Comparison of ENCODE assay signal across 8 cellular contexts in the genomic region with DNA sequence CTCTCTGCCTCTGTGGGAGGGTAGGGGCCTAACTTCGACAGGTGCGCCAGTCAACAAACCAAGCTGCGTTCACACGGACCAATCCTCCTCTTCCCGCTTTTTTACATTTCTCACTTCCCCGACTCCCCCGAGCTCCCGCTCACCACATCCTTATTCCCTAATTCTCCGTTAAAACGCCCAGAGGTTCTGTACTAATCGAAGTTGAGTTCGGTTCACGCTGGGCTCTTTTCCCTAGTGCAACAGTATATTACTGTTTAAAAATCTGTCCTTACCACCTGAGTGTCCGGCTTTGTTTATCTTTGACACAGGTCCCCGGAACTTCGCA. TPM values are rescaled to one million over a fixed set of nuclear protein-coding genes. Genes with fewer than 3 reads are reported as not detected.
DNase-seq lines count a peak whose midpoint lies in the region; ATAC-seq and TF ChIP-seq lines count a peak whose summit lies in the region.

No MANE protein-coding gene starts in this region.

- H3K4ac ChIP-seq in mesenchymal stem cell (ENCODE audit: low read depth in 1 of 2, low read length in 2 of 2) = peak overlapping the region in 1 of 2 experiments; percentile 95

- H3K27ac ChIP-seq in mesenchymal stem cell (ENCODE audit: low read length, poor library complexity, severe bottlenecking) = no peak overlapping the region
- H3K27ac ChIP-seq in vagina = peak overlapping the region; percentile 74

- no peaks in the 10 kb centered on the region for H3K27me3 ChIP-seq in mesenchymal stem cell (ENCODE audit: control insufficient read depth in 1 of 2, insufficient read depth in 1 of 2, low read length in 2 of 2)
- H3K27me3 ChIP-seq in vagina = no peaks in the 10 kb centered on the region

- ATAC-seq in HG02870 (IDR thresholded peaks at IDR 0.05; ENCODE audit: unreplicated experiment) (peak; percentile 13), GM18502 (IDR thresholded peaks at IDR 0.05; ENCODE audit: poor library complexity, unreplicated experiment) (no peak), GM21825 (IDR thresholded peaks at IDR 0.05; ENCODE audit: unreplicated experiment) (no peak)

- peaks cover 16% of the 10 kb centered on the region for H3K4me1 ChIP-seq in mesenchymal stem cell (ENCODE audit: control insufficient read depth, insufficient read depth, low read depth, low read length)
- H3K4me1 ChIP-seq in vagina = peaks cover 52% of the 10 kb centered on the region

- H3K18ac ChIP-seq in mesenchymal stem cell (ENCODE audit: low read depth in 1 of 2, low read length in 2 of 2) = peak overlapping the region in 1 of 2 experiments; percentile 99

- H4K8ac ChIP-seq in mesenchymal stem cell (ENCODE audit: low read length) = no peak overlapping the region

- peak overlapping the region; percentile 95 for H3K4me2 ChIP-seq in mesenchymal stem cell (ENCODE audit: low read length, poor library complexity, severe bottlenecking)

- H4K91ac ChIP-seq in mesenchymal stem cell (ENCODE audit: low read length) = no peak overlapping the region

- H3K79me1 ChIP-seq in mesenchymal stem cell (replicated peaks; ENCODE audit: low read length, poor library complexity, severe bottlenecking) = peaks cover 9% of the 10 kb centered on the region

- no peak for TF ChIP-seq CTCF in vagina (IDR thresholded peaks at IDR 0.05)

- peak overlapping the region; percentile 95 for H3K9ac ChIP-seq in mesenchymal stem cell (ENCODE audit: low read length)

- H2BK5ac ChIP-seq in mesenchymal stem cell (ENCODE audit: low read depth, low read length, poor library complexity, severe bottlenecking) = no peak overlapping the region

- peak overlapping the region; percentile 98 to 99 for H3K4me3 ChIP-seq in mesenchymal stem cell (ENCODE audit: insufficient read depth in 1 of 2, low read depth in 1 of 2, low read length in 2 of 2)
- peak overlapping the region; percentile 75 to 89 for H3K4me3 ChIP-seq in vagina

- no peaks in the 10 kb centered on the region for H3K9me3 ChIP-seq in mesenchymal stem cell (ENCODE audit: control insufficient read depth, low read length)
- H3K9me3 ChIP-seq in vagina = no peaks in the 10 kb centered on the region

- H3K36me3 ChIP-seq in mesenchymal stem cell (ENCODE audit: control insufficient read depth in 1 of 2, insufficient read depth in 2 of 2, low read depth in 1 of 2, low read length in 2 of 2) = peaks cover 6 to 15% of the 10 kb centered on the region in 2 experiments
- H3K36me3 ChIP-seq in vagina = no peaks in the 10 kb centered on the region

- no peak overlapping the region for H3K23ac ChIP-seq in mesenchymal stem cell (ENCODE audit: low read length in 2 of 2)

- no peak overlapping the region for H2BK12ac ChIP-seq in mesenchymal stem cell (ENCODE audit: low read length in 2 of 2)

- H2BK120ac ChIP-seq in mesenchymal stem cell (ENCODE audit: low read depth, low read length) = no peak overlapping the region

- no peak overlapping the region for H2BK15ac ChIP-seq in mesenchymal stem cell (ENCODE audit: low read depth, poor library complexity, severe bottlenecking)

- H3K14ac ChIP-seq in mesenchymal stem cell (ENCODE audit: low read length in 2 of 2) = no peak overlapping the region

- peak; percentile 28 for DNase-seq in ELF-1 (ENCODE audit: low read depth, low spot score)
- peak; percentile 44 for DNase-seq in RKO (ENCODE audit: low spot score)
- peak; percentile 13 for DNase-seq in cerebellum (ENCODE audit: low spot score)
- no peak for DNase-seq in mesenchymal stem cell
- no peak for DNase-seq in vagina (ENCODE audit: extremely low spot score in 2 of 2)

- peak overlapping the region; percentile 95 for H2AFZ ChIP-seq in mesenchymal stem cell (ENCODE audit: low read depth, low read length)

- intact Hi-C loops in vagina (cut with DNase I) = no loop called here

- H2AK5ac ChIP-seq in mesenchymal stem cell (ENCODE audit: low read length, severe bottlenecking) = no peak overlapping the region

- TF ChIP-seq POLR2A in vagina (IDR thresholded peaks at IDR 0.05) = no peak

- WGBS in mesenchymal stem cell = under 1% methylated on average over 15 of the region's 16 CpGs

RNA-seq across cellular contexts. Expression of gene POLR2D, which starts 0.5 kb away (rescaled TPM):
- total RNA-seq in cerebellum (26.5 TPM), vagina (11.8 TPM)
- 16.6 TPM for polyA plus RNA-seq in mesenchymal stem cell (2013, experiment 1 of 2)
- polyA plus RNA-seq in mesenchymal stem cell (2013, experiment 2 of 2) = 17.1 TPM

RNA-seq across cellular contexts. Expression of gene AMMECR1L, which starts 28.3 kb away (rescaled TPM):
- total RNA-seq in cerebellum = 12.9 TPM
- 10.9 TPM for polyA plus RNA-seq in mesenchymal stem cell (2013, experiment 1 of 2)
- polyA plus RNA-seq in mesenchymal stem cell (2013, experiment 2 of 2) = 10.8 TPM
- 15.2 TPM for total RNA-seq in vagina

RNA-seq across cellular contexts. Expression of gene WDR33, which starts 46.5 kb away (rescaled TPM):
- total RNA-seq in cerebellum (116 TPM), vagina (37.1 TPM)
- 13.7 TPM for polyA plus RNA-seq in mesenchymal stem cell (2013, experiment 1 of 2)
- polyA plus RNA-seq in mesenchymal stem cell (2013, experiment 2 of 2) = 14.0 TPM

Comparison
In these comparisons a context has a peak if more than half of its experiments do, and no peak if none do; other contexts are left out.
1. DNase-seq: peak in ELF-1 (single experiment), RKO (single experiment) and cerebellum (single experiment); none in mesenchymal stem cell (single experiment) and vagina (0 of 2).